In the genomic region with DNA sequence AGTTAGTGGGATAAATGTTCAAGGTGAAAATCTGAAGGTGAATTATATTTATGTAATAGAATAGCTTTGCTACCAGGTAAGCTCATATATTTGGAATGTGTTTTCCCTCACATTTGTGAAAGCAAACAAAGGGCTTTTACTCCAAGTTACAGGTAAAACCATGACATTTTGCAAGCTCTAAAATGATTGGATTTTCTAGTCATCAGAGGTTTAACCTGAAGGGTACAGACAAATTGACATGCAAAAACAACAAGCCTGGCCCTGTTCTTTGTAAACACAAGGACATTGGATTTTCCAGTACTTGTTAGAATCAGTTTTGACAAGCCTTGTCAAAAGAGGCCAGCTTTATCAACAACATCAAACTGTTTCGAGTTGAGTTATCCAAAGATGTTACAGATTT, we compare ENCODE assay signal across 24 cellular contexts. TPM values are rescaled to one million over a fixed set of nuclear protein-coding genes. Genes with fewer than 3 reads are reported as not detected.
DNase-seq lines count a peak whose midpoint lies in the region; ATAC-seq and TF ChIP-seq lines count a peak whose summit lies in the region.
"Had no signal": no experiment of that assay in that cellular context is flagged by ENCODE, and none has a peak within 500 bp of the region (broad histone marks: within the 10 kb centered on the region; RNA-seq: fewer than 3 reads in every experiment).

No MANE protein-coding gene starts in this region.

- DNase-seq in left ventricle myocardium inferior: no peak
- DNase-seq in heart right ventricle: no peak
- DNase-seq in NCI-H526 treated with DMSO at 0.1 percent for 48 hours (lab: John Stamatoyannopoulos, UW): peak; percentile 34
- no peak for DNase-seq in hepatocyte (ENCODE audit: low spot score)
- no peak for DNase-seq in SKM-1 (lab: John Stamatoyannopoulos, UW; ENCODE audit: unreplicated experiment)
- no peak for DNase-seq in neural progenitor cell (ENCODE audit: low spot score)
- DNase-seq in SJCRH30: no peak
- DNase-seq: BE2C, Caco-2, GOT3, KBM-7, MM.1S, NCI-H1092, NCI-H1436, NCI-H187 treated with DMSO at 0.1 percent for 48 hours, NCI-H226, NCI-H510A treated with DMSO at 0.1 percent for 48 hours, NCI-H82, SIG-M5 had no signal

- intact Hi-C loops in left ventricle myocardium inferior (cut with micrococcal nuclease) (no loop called here), heart right ventricle (cut with DNase I) (loop anchor here in 1 of 10 donors (10.0 kb wide), 1 partner anchor 46 kb away; no protein-coding TSS in a partner anchor)

- H3F3A ChIP-seq in neural progenitor cell (ENCODE audit: low read depth): no peaks in the 10 kb centered on the region

- H3K4me3 Mint-ChIP-seq in neural progenitor cell: no peak overlapping the region

- no peak overlapping the region for H3K9ac ChIP-seq in neural progenitor cell

- H3K36me3 Mint-ChIP-seq in neural progenitor cell: peaks cover 23% of the 10 kb centered on the region

- H3K79me2 ChIP-seq in hepatocyte: peaks cover 100% of the 10 kb centered on the region
- H3K79me2 ChIP-seq in neural progenitor cell (ENCODE audit: low read depth): peaks cover 100% of the 10 kb centered on the region

- H3K36me3 ChIP-seq in left ventricle myocardium inferior: no peaks in the 10 kb centered on the region
- peaks cover 0 to 20% (median 0%) of the 10 kb centered on the region in 9 donors for H3K36me3 ChIP-seq in heart right ventricle
- no peaks in the 10 kb centered on the region for H3K36me3 ChIP-seq in hepatocyte (replicated peaks; ENCODE audit: insufficient read depth, low read depth)
- no peaks in the 10 kb centered on the region for H3K36me3 ChIP-seq in neural progenitor cell
- no peaks in the 10 kb centered on the region; the same call in 1 of the 2 replicates for H3K36me3 ChIP-seq in SJCRH30
- H3K36me3 ChIP-seq: BE2C had no signal

- no peaks in the 10 kb centered on the region for H3K9me2 ChIP-seq in hepatocyte (replicated peaks; ENCODE audit: insufficient read depth)

- H3K27me3 Mint-ChIP-seq in neural progenitor cell (ENCODE audit: insufficient read depth, low read depth): peaks cover 2% of the 10 kb centered on the region

- 50 to 52% methylated on average over 1 of the region's 1 CpG for WGBS in heart right ventricle, 2 donors
- 55% methylated on average over 1 of the region's 1 CpG for WGBS in hepatocyte (ENCODE audit: low lambda C conversion rate, missing lambda C conversion rate)

- H3K9me3 ChIP-seq in left ventricle myocardium inferior (replicated peaks) (no peaks in the 10 kb centered on the region), heart right ventricle (no peaks in the 10 kb centered on the region), hepatocyte (ENCODE audit: low read depth) (no peaks in the 10 kb centered on the region), neural progenitor cell (ENCODE audit: low read depth) (no peaks in the 10 kb centered on the region), SJCRH30 (replicated peaks) (no peaks in the 10 kb centered on the region)
- H3K9me3 ChIP-seq: A549, BE2C, Caco-2 had no signal

- peak overlapping the region; percentile 11 for H3K27ac ChIP-seq in left ventricle myocardium inferior (replicated peaks)
- H3K27ac ChIP-seq in heart right ventricle: peak overlapping the region in 1 of 10 donors; percentile 21
- H3K27ac ChIP-seq in hepatocyte: peak overlapping the region; percentile 7
- H3K27ac ChIP-seq in neural progenitor cell: no peak overlapping the region
- no peak overlapping the region for H3K27ac ChIP-seq in SJCRH30
- H3K27ac ChIP-seq: A549, HL-60 had no signal

- no peak for TF ChIP-seq CTCF in left ventricle myocardium inferior (IDR thresholded peaks at IDR 0.05; ENCODE audit: borderline replicate concordance)
- TF ChIP-seq CTCF in heart right ventricle (IDR thresholded peaks at IDR 0.05): no peak
- TF ChIP-seq CTCF in hepatocyte (IDR thresholded peaks at IDR 0.05; ENCODE audit: poor library complexity): no peak
- no peak for TF ChIP-seq CTCF in neural progenitor cell (IDR thresholded peaks at IDR 0.05)

- peaks cover 4% of the 10 kb centered on the region for H3K4me1 Mint-ChIP-seq in neural progenitor cell

- H3K4me2 ChIP-seq in hepatocyte (no peak overlapping the region), neural progenitor cell (no peak overlapping the region)
- H3K4me2 ChIP-seq: A549 had no signal

- ATAC-seq in heart right ventricle: no peak
- ATAC-seq: A549, HCT116, Panc1, SK-N-SH treated with all-trans-retinoic acid at 6 μM for 48 hours had no signal

- H3K9me3 Mint-ChIP-seq in neural progenitor cell: no peaks in the 10 kb centered on the region

- no peak overlapping the region for H3K27ac Mint-ChIP-seq in neural progenitor cell

- H3K4me1 ChIP-seq in left ventricle myocardium inferior (peaks cover 45% of the 10 kb centered on the region), heart right ventricle (peaks cover 0 to 53% (median 24%) of the 10 kb centered on the region in 9 donors), hepatocyte (ENCODE audit: insufficient read depth) (peaks cover 18% of the 10 kb centered on the region), neural progenitor cell (no peaks in the 10 kb centered on the region), SJCRH30 (no peaks in the 10 kb centered on the region)
- H3K4me1 ChIP-seq: BE2C, Caco-2 had no signal

- H4K20me1 ChIP-seq in hepatocyte (ENCODE audit: insufficient read depth, poor library complexity, severe bottlenecking): peaks cover 98% of the 10 kb centered on the region
- H4K20me1 ChIP-seq in neural progenitor cell (ENCODE audit: low read depth): peaks cover 12% of the 10 kb centered on the region

- H2AFZ ChIP-seq in hepatocyte (no peak overlapping the region), neural progenitor cell (replicated peaks) (no peak overlapping the region)

- H3K27me3 ChIP-seq in left ventricle myocardium inferior (ENCODE audit: low read depth): no peaks in the 10 kb centered on the region
- no peaks in the 10 kb centered on the region for H3K27me3 ChIP-seq in heart right ventricle
- H3K27me3 ChIP-seq in hepatocyte: no peaks in the 10 kb centered on the region
- H3K27me3 ChIP-seq in neural progenitor cell: no peaks in the 10 kb centered on the region
- H3K27me3 ChIP-seq in SJCRH30: no peaks in the 10 kb centered on the region
- H3K27me3 ChIP-seq: BE2C had no signal

- no peak overlapping the region for H3K4me3 ChIP-seq in left ventricle myocardium inferior
- H3K4me3 ChIP-seq in heart right ventricle: no peak overlapping the region
- H3K4me3 ChIP-seq in hepatocyte: no peak overlapping the region
- no peak overlapping the region for H3K4me3 ChIP-seq in neural progenitor cell
- no peak overlapping the region for H3K4me3 ChIP-seq in SJCRH30
- H3K4me3 ChIP-seq: A549 had no signal

RNA-seq across cellular contexts. Expression of a gene that starts 51.7 kb away (rescaled TPM):
- total RNA-seq in left ventricle myocardium inferior (32.8 TPM), heart right ventricle (10 to 100 TPM; 32.0 to 57.6 (median 38.3) TPM), hepatocyte (71.7 and 74.0 TPM in 2 replicates), neural progenitor cell (ENCODE audit: low replicate concordance) (48.2 and 59.1 TPM in 2 replicates)
- polyA plus RNA-seq in heart right ventricle (1 to 10 TPM; 3.2 to 9.9 TPM), hepatocyte (28.4 and 31.5 TPM in 2 replicates)
- total RNA-seq in SJCRH30 (2014; rRNA removed; shearing (Covaris generic)): 22.6 and 27.5 TPM in 2 replicates

Comparison
In these comparisons a context has a peak if more than half of its experiments do, and no peak if none do; other contexts are left out.
1. H3K27ac ChIP-seq: peak in left ventricle myocardium inferior (single experiment) and hepatocyte (single experiment); none in neural progenitor cell (single experiment) and SJCRH30 (single experiment).